In the genomic region with DNA sequence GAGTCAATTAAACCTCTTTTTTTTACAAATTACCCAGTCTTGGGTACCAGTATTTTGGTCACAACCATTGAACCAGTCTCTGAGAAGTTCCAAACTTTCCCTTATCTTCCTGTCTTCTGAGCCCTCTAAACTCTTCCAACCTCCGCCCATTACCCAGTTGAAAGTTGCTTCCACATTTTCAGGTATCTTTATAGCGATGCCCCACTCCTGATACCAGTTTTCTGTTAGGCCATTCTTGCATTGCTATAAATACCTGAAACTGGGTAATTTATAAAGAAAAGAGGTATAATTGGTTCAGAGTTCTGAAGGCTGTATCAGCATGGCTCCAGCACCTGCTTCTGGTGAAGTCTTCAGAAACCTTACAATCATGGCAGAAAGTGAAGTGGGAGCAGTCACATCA, we compare ENCODE assay signal across 11 cellular contexts. TPM values are rescaled to one million over a fixed set of nuclear protein-coding genes. Genes with fewer than 3 reads are reported as not detected.
"Had no signal": no experiment of that assay in that cellular context is flagged by ENCODE, and none has a peak within 500 bp of the region (broad histone marks: within the 10 kb centered on the region; RNA-seq: fewer than 3 reads in every experiment).

No MANE protein-coding gene starts in this region.

- H3K9ac ChIP-seq: KMS-11 had no signal

- ATAC-seq: HepG2 had no signal

- DNase-seq: IMR-90, Karpas-422, KBM-7, KG1 had no signal

- H3K4me2 ChIP-seq: KMS-11 had no signal

- H3K4me3 Mint-ChIP-seq: IgD-negative memory B cell had no signal

- H3K27ac Mint-ChIP-seq: IgD-negative memory B cell had no signal

- FAIRE-seq: HepG2, HTR-8/SVneo had no signal

- H3K27me3 Mint-ChIP-seq: IgD-negative memory B cell had no signal

- H3K27ac ChIP-seq: HL-60, KMS-11 had no signal

RNA-seq across cellular contexts. Expression of gene OR11H4, which starts 35.0 kb away (rescaled TPM):
- total RNA-seq: HepG2, HT-29, HT1080, IMR-90 had no signal
- polyA plus RNA-seq: HepG2, IgD-negative memory B cell, IMR-90 had no signal

RNA-seq across cellular contexts. Expression of gene OR11H7, which starts 45.3 kb away (rescaled TPM):
- total RNA-seq: HepG2, HT-29, HT1080, IMR-90 had no signal
- polyA plus RNA-seq: HepG2, IgD-negative memory B cell, IMR-90 had no signal

RNA-seq across cellular contexts. Expression of gene OR11H6, which starts 50.6 kb away (rescaled TPM):
- total RNA-seq: HepG2, HT-29, HT1080, IMR-90 had no signal
- polyA plus RNA-seq: HepG2, IgD-negative memory B cell, IMR-90 had no signal
